ENCODE assay signal across 17 cellular contexts in the genomic region with DNA sequence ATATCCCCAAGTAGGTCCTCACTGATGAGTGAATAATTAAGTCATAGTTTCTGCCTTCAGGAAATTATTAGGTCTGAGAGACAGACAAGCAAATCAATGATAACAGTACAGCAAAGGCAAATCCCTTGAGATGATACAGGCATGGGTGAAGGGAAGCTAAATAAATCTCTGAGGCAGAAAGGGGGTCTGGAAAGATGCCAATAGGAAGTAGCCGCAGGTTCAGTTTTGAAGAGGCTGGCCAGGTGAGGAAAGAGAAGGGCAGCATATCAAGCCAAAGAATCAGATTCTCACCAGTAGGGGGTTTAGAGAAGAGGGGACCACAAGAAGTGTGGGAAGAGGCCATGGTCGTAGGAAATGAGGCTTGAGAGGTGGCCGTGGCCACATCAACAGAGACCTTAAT.
"Had no signal": no experiment of that assay in that cellular context is flagged by ENCODE, and none has a peak within 500 bp of the region (broad histone marks: within the 10 kb centered on the region; RNA-seq: fewer than 3 reads in every experiment).

No MANE protein-coding gene starts in this region.

- H3K4me1 Mint-ChIP-seq: activated CD4-positive, alpha-beta T cell treated with anti-CD3 and anti-CD28 coated beads, Interleukin-2, amount 10 ng/mL, durations not matched to agents 7 days and 5 days had no signal

- ATAC-seq: activated naive CD4-positive, alpha-beta T cell treated with anti-CD3 and anti-CD28 coated beads, Interleukin-2, amount 50 U/mL, for 72 hours; activated T-cell treated with anti-CD3 and anti-CD28 coated beads, Interleukin-2, amount 50 U/mL, for 72 hours; esophagus mucosa; left lung; naive thymus-derived CD8-positive, alpha-beta T cell had no signal

- H3K27me3 ChIP-seq: colonic mucosa, left lung, vagina had no signal

- H3K36me3 ChIP-seq: colonic mucosa had no signal

- H3K4me1 ChIP-seq: colonic mucosa had no signal

- H3K9me3 ChIP-seq: colonic mucosa, left lung, vagina had no signal

- DNase-seq: activated CD4-positive, alpha-beta T cell treated with anti-CD3 and anti-CD28 coated beads, Interleukin-2, amount 10 ng/mL, durations not matched to agents 7 days and 5 days; activated CD8-positive, alpha-beta memory T cell treated with anti-CD3 and anti-CD28 coated beads, Interleukin-2, amount 50 U/mL, for 48 hours; activated gamma-delta T cell; activated T-cell treated with anti-CD3 and anti-CD28 coated beads, Interleukin-2, amount 50 U/mL, for 72 hours; central memory CD4-positive, alpha-beta T cell; colonic mucosa; hippocampal formation; kidney; left lung; mammary epithelial cell; naive thymus-derived CD8-positive, alpha-beta T cell; retina; stimulated activated CD4-positive, alpha-beta T cell treated with anti-CD3 and anti-CD28 coated beads, Interleukin-12 subunit alpha, Interleukin-12 subunit beta, amount 100 ng/mL, for 4 hours; stimulated activated CD4-positive, alpha-beta T cell treated with anti-CD3 and anti-CD28 coated beads, Interleukin-2, amount 100 ng/mL, for 24 hours had no signal

- H3K4me3 Mint-ChIP-seq: activated CD4-positive, alpha-beta T cell treated with anti-CD3 and anti-CD28 coated beads, Interleukin-2, amount 10 ng/mL, durations not matched to agents 7 days and 5 days; activated T-cell treated with anti-CD3 and anti-CD28 coated beads, Interleukin-2, amount 50 U/mL, for 72 hours; naive thymus-derived CD8-positive, alpha-beta T cell had no signal

- H3K9me3 Mint-ChIP-seq: activated CD4-positive, alpha-beta T cell treated with anti-CD3 and anti-CD28 coated beads, Interleukin-2, amount 10 ng/mL, durations not matched to agents 7 days and 5 days; activated naive CD4-positive, alpha-beta T cell treated with anti-CD3 and anti-CD28 coated beads, Interleukin-2, amount 50 U/mL, for 72 hours; activated T-cell treated with anti-CD3 and anti-CD28 coated beads, Interleukin-2, amount 50 U/mL, for 72 hours had no signal

- H3K27me3 Mint-ChIP-seq: activated CD4-positive, alpha-beta T cell treated with anti-CD3 and anti-CD28 coated beads, Interleukin-2, amount 10 ng/mL, durations not matched to agents 7 days and 5 days; naive thymus-derived CD8-positive, alpha-beta T cell had no signal

- H3K27ac ChIP-seq: colonic mucosa, left lung, vagina had no signal

- H3K4me3 ChIP-seq: colonic mucosa, left lung, vagina had no signal

- H3K27ac Mint-ChIP-seq: activated CD4-positive, alpha-beta T cell treated with anti-CD3 and anti-CD28 coated beads, Interleukin-2, amount 10 ng/mL, durations not matched to agents 7 days and 5 days; activated naive CD4-positive, alpha-beta T cell treated with anti-CD3 and anti-CD28 coated beads, Interleukin-2, amount 50 U/mL, for 72 hours; activated T-cell treated with anti-CD3 and anti-CD28 coated beads, Interleukin-2, amount 50 U/mL, for 72 hours; naive thymus-derived CD8-positive, alpha-beta T cell had no signal
